ENCODE assay signal across 1 cellular context in genomic region chr18:57210101-57210661, GRCh38.
TF ChIP-seq lines count a peak whose summit lies in the region.

No MANE protein-coding gene starts in this region.

TF ChIP-seq in H1, 55 proteins besides CTCF, POLR2A, EP300 and RAD21 (continued from another document):
- TF ChIP-seq CTBP2 (IDR thresholded peaks at IDR 0.05; ENCODE audit: borderline replicate concordance, insufficient read depth, insufficient read length, low read length) (no peak), JUND (IDR thresholded peaks at IDR 0.05; ENCODE audit: low read length) (peak; percentile 90), SP1 (IDR thresholded peaks at IDR 0.05; ENCODE audit: low read depth, low read length) (no peak), GABPA (IDR thresholded peaks at IDR 0.05; ENCODE audit: borderline replicate concordance, insufficient read depth, low read length) (no peak), CBX8 (IDR thresholded peaks at IDR 0.05; ENCODE audit: borderline replicate concordance, low read depth, low read length) (no peak), MAX (IDR thresholded peaks at IDR 0.05) (no peak)
